Comparison of ENCODE assay signal across 1 cellular context in the genomic region with DNA sequence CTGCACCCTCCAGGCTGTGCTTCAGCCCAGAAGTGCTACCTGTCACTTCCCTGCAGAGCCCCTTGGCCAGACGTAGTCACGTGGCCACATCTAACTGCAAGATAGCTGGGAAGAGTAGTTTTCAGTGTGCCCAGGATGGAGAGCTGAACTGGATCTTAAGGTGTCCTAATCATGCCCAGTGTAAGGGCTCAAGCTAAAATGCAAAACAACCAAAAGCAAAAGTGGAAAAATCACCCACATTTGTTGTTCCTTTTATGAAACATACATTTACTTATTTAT.
TF ChIP-seq lines count a peak whose summit lies in the region.

No MANE protein-coding gene starts in this region.

TF ChIP-seq in GM23338, 12 proteins besides CTCF, POLR2A, EP300 and RAD21 (continued from another document):
- TF ChIP-seq CREB1 (CRISPR knock-in tag; IDR thresholded peaks at IDR 0.05; ENCODE audit: low read depth) = no peak
